In genomic region chr14:31622060-31622459, GRCh38 we compare ENCODE assay signal across 29 cellular contexts.
"Had no signal": no experiment of that assay in that cellular context is flagged by ENCODE, and none has a peak within 500 bp of the region (broad histone marks: within the 10 kb centered on the region; RNA-seq: fewer than 3 reads in every experiment).

No MANE protein-coding gene starts in this region.

- FAIRE-seq: urothelium cell line had no signal

- H3K4me1 ChIP-seq: stomach, suprapubic skin, testis, thyroid gland, tibial artery, tibial nerve, transverse colon, upper lobe of left lung, upper lobe of right lung, uterus, vagina had no signal

- H3K27me3 Mint-ChIP-seq: stimulated activated memory B cell treated with anti-CD40 and anti-IgM and Interleukin-4, amounts not matched to agents 10 μg/mL and 1 μg/mL and 100 μg/mL, for 72 hours; stimulated activated naive B cell treated with anti-CD40 and anti-IgM and Interleukin-4, amounts not matched to agents 10 μg/mL and 1 μg/mL and 100 μg/mL, for 72 hours; stimulated activated naive CD8-positive, alpha-beta T cell treated with anti-CD3 and anti-CD28 coated beads, Interleukin-15, amount 100 ng/mL, for 72 hours; stimulated activated naive CD8-positive, alpha-beta T cell treated with anti-CD3 and anti-CD28 coated beads, Interleukin-15, Interleukin-2, amounts not matched to agents 100 ng/mL and 50 ng/mL, for 24 hours; type B pancreatic cell had no signal

- H3K4me3 ChIP-seq: stomach, suprapubic skin, testis, thoracic aorta, thyroid gland, tibial artery, tibial nerve, transverse colon, upper lobe of left lung, upper lobe of right lung, uterus, vagina had no signal

- H3K36me3 ChIP-seq: thoracic aorta, thyroid gland, transverse colon, upper lobe of right lung, uterus, vagina had no signal

- H3K27ac ChIP-seq: stomach, suprapubic skin, testis, thoracic aorta, thyroid gland, tibial artery, tibial nerve, transverse colon, upper lobe of left lung, upper lobe of right lung, uterus, vagina had no signal

- H3K4me1 Mint-ChIP-seq: stimulated activated naive CD8-positive, alpha-beta T cell treated with anti-CD3 and anti-CD28 coated beads, Interleukin-15, amount 100 ng/mL, for 72 hours had no signal

- H3K27me3 ChIP-seq: stomach, suprapubic skin, testis, thyroid gland, tibial artery, tibial nerve, transverse colon, upper lobe of left lung, upper lobe of right lung, uterus, vagina had no signal

- H3K36me3 Mint-ChIP-seq: stimulated activated effector memory CD8-positive, alpha-beta T cell treated with anti-CD3 and anti-CD28 coated beads, Interleukin-12 subunit alpha, Interleukin-12 subunit beta, amount 100 ng/mL, for 72 hours had no signal

- H3K27ac Mint-ChIP-seq: stimulated activated effector memory CD8-positive, alpha-beta T cell treated with anti-CD3 and anti-CD28 coated beads, Interleukin-12 subunit alpha, Interleukin-12 subunit beta, amount 100 ng/mL, for 72 hours; stimulated activated memory B cell treated with anti-CD40 and anti-IgM and Interleukin-4, amounts not matched to agents 10 μg/mL and 1 μg/mL and 100 μg/mL, for 72 hours; stimulated activated naive B cell treated with anti-CD40 and anti-IgM and Interleukin-4, amounts not matched to agents 10 μg/mL and 1 μg/mL and 100 μg/mL, for 72 hours; stimulated activated naive CD8-positive, alpha-beta T cell treated with anti-CD3 and anti-CD28 coated beads, Interleukin-15, amount 100 ng/mL, for 72 hours; stimulated activated naive CD8-positive, alpha-beta T cell treated with anti-CD3 and anti-CD28 coated beads, Interleukin-15, Interleukin-2, amounts not matched to agents 100 ng/mL and 50 ng/mL, for 24 hours; type B pancreatic cell had no signal

- H3K9me3 ChIP-seq: testis, thoracic aorta, thyroid gland, transverse colon, upper lobe of right lung, uterus, vagina had no signal

- DNase-seq: stimulated activated CD4-positive, alpha-beta T cell treated with anti-CD3 and anti-CD28 coated beads, Interleukin-2, amount 100 ng/mL, for 48 hours; stimulated activated CD4-positive, alpha-beta T cell treated with anti-CD3 and anti-CD28 coated beads, Interleukin-4, amount 100 ng/mL, for 1 hour; stimulated activated CD4-positive, alpha-beta T cell treated with anti-CD3 and anti-CD28 coated beads, Interleukin-4, amount 100 ng/mL, for 24 hours; stimulated activated CD4-positive, alpha-beta T cell treated with anti-CD3 and anti-CD28 coated beads, Interleukin-4, amount 100 ng/mL, for 4 hours; stimulated activated CD8-positive, alpha-beta memory T cell treated with anti-CD3 and anti-CD28 coated beads, Interleukin-4, amount 100 ng/mL, for 48 hours; stimulated activated naive B cell treated with anti-CD40 and anti-IgM and Interleukin-4, amounts not matched to agents 10 μg/mL and 1 μg/mL and 100 μg/mL, for 72 hours; stimulated activated naive CD4-positive, alpha-beta T cell; stimulated activated naive CD4-positive, alpha-beta T cell treated with Interleukin-2 at 50 U/mL for 16 hours; stimulated activated naive CD8-positive, alpha-beta T cell treated with anti-CD3 and anti-CD28 coated beads, Interleukin-15, amount 100 ng/mL, for 72 hours; stimulated activated naive CD8-positive, alpha-beta T cell treated with anti-CD3 and anti-CD28 coated beads, Interleukin-15, Interleukin-2, amounts not matched to agents 100 U/mL and 50 U/mL, for 24 hours; stomach; substantia nigra; testis; thyroid gland; tibial artery; transverse colon; trophoblast cell; upper lobe of left lung; upper lobe of right lung; uterus had no signal

- H3K4me3 Mint-ChIP-seq: stimulated activated effector memory CD8-positive, alpha-beta T cell treated with anti-CD3 and anti-CD28 coated beads, Interleukin-12 subunit alpha, Interleukin-12 subunit beta, amount 100 ng/mL, for 72 hours; stimulated activated memory B cell treated with anti-CD40 and anti-IgM and Interleukin-4, amounts not matched to agents 10 μg/mL and 1 μg/mL and 100 μg/mL, for 72 hours; stimulated activated naive B cell treated with anti-CD40 and anti-IgM and Interleukin-4, amounts not matched to agents 10 μg/mL and 1 μg/mL and 100 μg/mL, for 72 hours; stimulated activated naive CD8-positive, alpha-beta T cell treated with anti-CD3 and anti-CD28 coated beads, Interleukin-15, amount 100 ng/mL, for 72 hours; stimulated activated naive CD8-positive, alpha-beta T cell treated with anti-CD3 and anti-CD28 coated beads, Interleukin-15, Interleukin-2, amounts not matched to agents 100 ng/mL and 50 ng/mL, for 24 hours; type B pancreatic cell had no signal

- ATAC-seq: stimulated activated effector memory CD8-positive, alpha-beta T cell treated with anti-CD3 and anti-CD28 coated beads, Interleukin-12 subunit alpha, Interleukin-12 subunit beta, amount 100 ng/mL, for 72 hours; stimulated activated memory B cell treated with anti-CD40 and anti-IgM and Interleukin-4, amounts not matched to agents 10 μg/mL and 1 μg/mL and 100 μg/mL, for 72 hours; stimulated activated naive B cell treated with anti-CD40 and anti-IgM and Interleukin-4, amounts not matched to agents 10 μg/mL and 1 μg/mL and 100 μg/mL, for 72 hours; stimulated activated naive CD8-positive, alpha-beta T cell treated with anti-CD3 and anti-CD28 coated beads, Interleukin-15, amount 100 ng/mL, for 72 hours; stimulated activated naive CD8-positive, alpha-beta T cell treated with anti-CD3 and anti-CD28 coated beads, Interleukin-15, Interleukin-2, amounts not matched to agents 100 U/mL and 50 U/mL, for 24 hours; upper lobe of right lung had no signal
